ENCODE assay signal across 32 cellular contexts in genomic region chr5:58383459-58383858, GRCh38.
"Had no signal": no experiment of that assay in that cellular context is flagged by ENCODE, and none has a peak within 500 bp of the region (broad histone marks: within the 10 kb centered on the region; RNA-seq: fewer than 3 reads in every experiment).

No MANE protein-coding gene starts in this region.

- H3K27me3 ChIP-seq: adrenal gland, body of pancreas, gastroesophageal sphincter, heart right ventricle had no signal

- H3K4me1 ChIP-seq: adrenal gland, body of pancreas, gastroesophageal sphincter, heart right ventricle had no signal

- FAIRE-seq: colon had no signal

- H3K9me3 ChIP-seq: adrenal gland had no signal

- H3K4me1 Mint-ChIP-seq: activated CD4-positive, alpha-beta T cell treated with anti-CD3 and anti-CD28 coated beads for 36 hours; activated CD4-positive, alpha-beta T cell treated with anti-CD3 and anti-CD28 coated beads, Interleukin-2, amount 10 ng/mL, durations not matched to agents 24 days and 14 days; activated CD8-positive, alpha-beta memory T cell treated with anti-CD3 and anti-CD28 coated beads, Interleukin-2, amount 10 ng/mL, durations not matched to agents 7 days and 5 days; activated naive CD4-positive, alpha-beta T cell treated with anti-CD3 and anti-CD28 coated beads, Interleukin-2, amount 50 U/mL, for 24 hours; activated naive CD8-positive, alpha-beta T cell treated with anti-CD3 and anti-CD28 coated beads for 36 hours; activated naive CD8-positive, alpha-beta T cell treated with anti-CD3 and anti-CD28 coated beads, Interleukin-2, amount 50 U/mL, for 24 hours; central memory CD8-positive, alpha-beta T cell had no signal

- H3K27me3 Mint-ChIP-seq: activated CD4-positive, alpha-beta T cell treated with anti-CD3 and anti-CD28 coated beads, Interleukin-2, amount 10 ng/mL, durations not matched to agents 24 days and 14 days; activated CD8-positive, alpha-beta memory T cell treated with anti-CD3 and anti-CD28 coated beads, Interleukin-2, amount 10 ng/mL, durations not matched to agents 7 days and 5 days had no signal

- DNase-seq: activated CD4-positive, alpha-beta memory T cell treated with anti-CD3 and anti-CD28 coated beads for 36 hours; activated CD4-positive, alpha-beta T cell treated with anti-CD3 and anti-CD28 coated beads for 36 hours; activated CD4-positive, alpha-beta T cell treated with anti-CD3 and anti-CD28 coated beads, Interleukin-2, amount 10 ng/mL, durations not matched to agents 24 days and 14 days; activated CD4-positive, CD25-positive, alpha-beta regulatory T cell; activated CD4-positive, CD25-positive, alpha-beta regulatory T cell treated with anti-CD3 and anti-CD28 coated beads, Interleukin-2, amount 50 U/mL, for 72 hours; activated CD8-positive, alpha-beta memory T cell treated with anti-CD3 and anti-CD28 coated beads, Interleukin-2, amount 10 ng/mL, durations not matched to agents 7 days and 5 days; activated CD8-positive, alpha-beta memory T cell treated with anti-CD3 and anti-CD28 coated beads, Interleukin-2, amount 50 U/mL, for 4 hours; activated CD8-positive, alpha-beta T cell treated with anti-CD3 and anti-CD28 coated beads, Interleukin-2, amount 10 ng/mL, durations not matched to agents 7 days and 5 days; activated effector memory CD4-positive, alpha-beta T cell treated with anti-CD3 and anti-CD28 coated beads, Interleukin-2, amount 50 U/mL, for 16 hours; activated naive CD4-positive, alpha-beta T cell treated with anti-CD3 and anti-CD28 coated beads for 36 hours; activated naive CD8-positive, alpha-beta T cell treated with anti-CD3 and anti-CD28 coated beads for 36 hours; activated naive CD8-positive, alpha-beta T cell treated with anti-CD3 and anti-CD28 coated beads, Interleukin-2, amount 50 U/mL, for 24 hours; activated T-cell treated with anti-CD3 and anti-CD28 coated beads, Interleukin-2, amount 50 U/mL, for 1 hour; activated T-cell treated with anti-CD3 and anti-CD28 coated beads, Interleukin-2, amount 50 U/mL, for 48 hours; adrenal gland; amygdala; aorta; body of pancreas; cortex of kidney; dermis blood vessel endothelial cell; effector CD4-positive, alpha-beta T cell; effector memory CD8-positive, alpha-beta T cell; foreskin melanocyte; heart right ventricle; T-helper 2 cell had no signal

- H3K4me3 ChIP-seq: adrenal gland, body of pancreas, gastroesophageal sphincter, heart right ventricle had no signal

- ATAC-seq: activated CD4-positive, alpha-beta T cell treated with anti-CD3 and anti-CD28 coated beads for 36 hours; activated CD8-positive, alpha-beta memory T cell treated with anti-CD3 and anti-CD28 coated beads, Interleukin-2, amount 10 ng/mL, durations not matched to agents 7 days and 5 days; activated CD8-positive, alpha-beta T cell treated with anti-CD3 and anti-CD28 coated beads, Interleukin-2, amount 10 ng/mL, durations not matched to agents 7 days and 5 days; activated naive CD8-positive, alpha-beta T cell treated with anti-CD3 and anti-CD28 coated beads, Interleukin-2, amount 50 U/mL, for 24 hours; body of pancreas; effector memory CD8-positive, alpha-beta T cell; gastroesophageal sphincter; heart right ventricle had no signal

- H3K27ac ChIP-seq: adrenal gland, body of pancreas, epithelial cell of prostate, gastroesophageal sphincter, heart right ventricle had no signal

- H3K36me3 Mint-ChIP-seq: activated naive CD8-positive, alpha-beta T cell treated with anti-CD3 and anti-CD28 coated beads for 36 hours had no signal

- H3K36me3 ChIP-seq: adrenal gland, gastroesophageal sphincter, heart right ventricle had no signal

- H3K27ac Mint-ChIP-seq: activated CD4-positive, alpha-beta memory T cell treated with anti-CD3 and anti-CD28 coated beads for 36 hours; activated CD4-positive, alpha-beta T cell treated with anti-CD3 and anti-CD28 coated beads for 36 hours; activated CD4-positive, alpha-beta T cell treated with anti-CD3 and anti-CD28 coated beads, Interleukin-2, amount 10 ng/mL, durations not matched to agents 24 days and 14 days; activated CD8-positive, alpha-beta memory T cell treated with anti-CD3 and anti-CD28 coated beads, Interleukin-2, amount 10 ng/mL, durations not matched to agents 7 days and 5 days; activated CD8-positive, alpha-beta T cell treated with anti-CD3 and anti-CD28 coated beads, Interleukin-2, amount 10 ng/mL, durations not matched to agents 7 days and 5 days; activated naive CD4-positive, alpha-beta T cell treated with anti-CD3 and anti-CD28 coated beads for 36 hours; activated naive CD4-positive, alpha-beta T cell treated with anti-CD3 and anti-CD28 coated beads, Interleukin-2, amount 50 U/mL, for 24 hours; activated naive CD8-positive, alpha-beta T cell treated with anti-CD3 and anti-CD28 coated beads for 36 hours; activated naive CD8-positive, alpha-beta T cell treated with anti-CD3 and anti-CD28 coated beads, Interleukin-2, amount 50 U/mL, for 24 hours; activated T-helper 1 cell treated with anti-CD3 and anti-CD28 coated beads, Interleukin-12 subunit alpha, Interleukin-12 subunit beta, Interleukin-2, Interleukin-4 antibody, amounts not matched to agents 30 ng/mL and 10 ng/mL and 1 ng/mL, durations not matched to agents 14 hours and 24 hours and 36 hours; activated T-helper 2 cell treated with anti-CD3 and anti-CD28 coated beads, Interferon-gamma antibody, Interleukin-2, Interleukin-4, amounts not matched to agents 10 μg/mL and 5 μg/mL and 100 μg/mL, durations not matched to agents 14 hours and 24 hours and 36 hours; effector memory CD8-positive, alpha-beta T cell had no signal

- H3K4me3 Mint-ChIP-seq: activated CD4-positive, alpha-beta memory T cell treated with anti-CD3 and anti-CD28 coated beads for 36 hours; activated CD4-positive, alpha-beta T cell treated with anti-CD3 and anti-CD28 coated beads for 36 hours; activated CD4-positive, alpha-beta T cell treated with anti-CD3 and anti-CD28 coated beads, Interleukin-2, amount 10 ng/mL, durations not matched to agents 24 days and 14 days; activated CD8-positive, alpha-beta memory T cell treated with anti-CD3 and anti-CD28 coated beads, Interleukin-2, amount 10 ng/mL, durations not matched to agents 7 days and 5 days; activated CD8-positive, alpha-beta T cell treated with anti-CD3 and anti-CD28 coated beads, Interleukin-2, amount 10 ng/mL, durations not matched to agents 7 days and 5 days; activated naive CD4-positive, alpha-beta T cell treated with anti-CD3 and anti-CD28 coated beads for 36 hours; activated naive CD4-positive, alpha-beta T cell treated with anti-CD3 and anti-CD28 coated beads, Interleukin-2, amount 50 U/mL, for 24 hours; activated naive CD8-positive, alpha-beta T cell treated with anti-CD3 and anti-CD28 coated beads for 36 hours; activated naive CD8-positive, alpha-beta T cell treated with anti-CD3 and anti-CD28 coated beads, Interleukin-2, amount 50 U/mL, for 24 hours; activated T-helper 1 cell treated with anti-CD3 and anti-CD28 coated beads, Interleukin-12 subunit alpha, Interleukin-12 subunit beta, Interleukin-2, Interleukin-4 antibody, amounts not matched to agents 30 ng/mL and 10 ng/mL and 1 ng/mL, durations not matched to agents 14 hours and 24 hours and 36 hours; central memory CD8-positive, alpha-beta T cell; effector memory CD8-positive, alpha-beta T cell had no signal
